ENCODE assay signal across 15 cellular contexts in the genomic region with DNA sequence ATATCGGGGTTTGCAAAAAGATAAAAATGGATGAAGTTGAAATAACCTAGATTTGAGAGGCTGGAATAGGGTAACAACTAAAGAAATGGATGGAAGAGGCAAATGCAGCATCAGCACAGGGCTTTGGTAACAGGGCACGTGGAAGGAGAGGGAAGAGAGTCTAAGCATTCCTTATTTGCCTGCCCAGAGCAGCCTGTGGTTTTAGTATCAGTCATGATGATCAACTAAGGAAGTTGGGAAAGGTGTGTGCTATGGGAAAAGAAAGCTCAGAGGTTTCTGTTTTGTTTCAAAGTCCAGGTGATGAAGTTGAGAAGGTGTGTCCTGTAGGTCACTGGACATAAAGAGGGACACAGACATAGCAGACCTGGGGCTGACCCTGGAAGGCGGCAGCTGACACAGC.
"Had no signal": no experiment of that assay in that cellular context is flagged by ENCODE, and none has a peak within 500 bp of the region (broad histone marks: within the 10 kb centered on the region; RNA-seq: fewer than 3 reads in every experiment).

No MANE protein-coding gene starts in this region.

- H3K4me3 ChIP-seq: esophagus squamous epithelium, hepatocyte, spleen, stomach had no signal

- H3K9me3 ChIP-seq: esophagus squamous epithelium, spleen, stomach had no signal

- ATAC-seq: naive thymus-derived CD4-positive, alpha-beta T cell; sciatic nerve; stimulated activated naive B cell treated with anti-CD40 and anti-IgM and Interleukin-4, amounts not matched to agents 10 μg/mL and 1 μg/mL and 100 μg/mL, for 72 hours had no signal

- DNase-seq: effector memory CD4-positive, alpha-beta T cell; esophagus squamous epithelium; foreskin fibroblast; head of caudate nucleus; kidney glomerular epithelial cell; naive thymus-derived CD4-positive, alpha-beta T cell; spleen; stimulated activated CD4-positive, alpha-beta T cell treated with anti-CD3 and anti-CD28 coated beads, Interleukin-15, amount 100 ng/mL, for 24 hours; stimulated activated CD4-positive, alpha-beta T cell treated with anti-CD3 and anti-CD28 coated beads, Interleukin-1b, Interleukin-23, amount 100 ng/mL, for 48 hours; stimulated activated CD4-positive, alpha-beta T cell treated with anti-CD3 and anti-CD28 coated beads, Interleukin-4, amount 100 ng/mL, for 24 hours; stimulated activated naive B cell treated with anti-CD40 and anti-IgM and Interleukin-4, amounts not matched to agents 10 μg/mL and 1 μg/mL and 100 μg/mL, for 72 hours; stomach had no signal

- H3K27ac ChIP-seq: esophagus squamous epithelium, hepatocyte, spleen, stomach had no signal

- H3K79me2 ChIP-seq: hepatocyte had no signal

- H3K27me3 ChIP-seq: stomach had no signal

- H3K4me1 ChIP-seq: esophagus squamous epithelium, spleen, stomach had no signal

- FAIRE-seq: endometrium had no signal

- H3K4me2 ChIP-seq: hepatocyte had no signal

- H2AFZ ChIP-seq: hepatocyte had no signal

- H3K36me3 ChIP-seq: esophagus squamous epithelium, spleen, stomach had no signal
